Comparison of ENCODE assay signal across 1 cellular context in the genomic region with DNA sequence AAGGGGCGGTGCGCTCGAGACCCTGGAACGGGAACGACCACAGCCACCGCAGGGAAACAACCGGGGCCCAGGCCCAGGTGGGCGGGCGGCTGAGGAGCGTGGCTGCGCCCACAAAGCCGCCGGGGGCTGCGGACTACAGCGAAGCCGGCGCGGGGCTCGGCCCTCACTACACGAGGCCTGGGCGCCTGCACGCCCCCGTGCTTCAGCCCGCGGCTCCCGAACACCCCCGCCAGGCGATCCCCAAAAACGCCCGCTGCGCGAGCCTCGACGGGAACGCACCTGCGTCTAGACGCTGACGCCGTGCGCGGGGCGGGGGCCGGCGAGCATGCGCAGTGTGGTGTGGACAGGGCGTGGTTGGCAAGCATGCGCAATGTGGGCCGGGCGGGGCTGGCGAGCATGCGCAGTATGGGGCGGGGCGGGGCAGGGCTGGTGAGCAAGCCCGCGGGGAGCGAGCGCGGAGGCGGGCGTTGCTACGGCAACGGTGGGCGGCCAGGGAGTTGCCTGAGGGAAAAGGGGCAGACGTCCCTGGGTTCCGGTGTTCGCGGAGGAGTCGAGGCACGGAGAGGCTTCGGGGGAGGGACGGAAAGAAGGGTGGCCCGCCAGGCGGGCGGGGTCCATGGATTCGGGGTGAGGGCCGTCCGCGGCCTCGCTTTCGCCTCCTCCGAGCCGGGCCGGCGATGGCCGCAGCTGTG.
TF ChIP-seq lines count a peak whose summit lies in the region.

A gene (plus strand): TSS at position 518 of the 692 bp plus-strand sequence. CDS start 3,104 bp downstream, outside the sequence.

TF ChIP-seq in HEK293, 187 proteins besides CTCF, POLR2A, EP300 and RAD21 (continued from another document and continues in another):
- TF ChIP-seq ZNF610 (tag by site-specific recombination; IDR thresholded peaks at IDR 0.05; ENCODE audit: borderline replicate concordance) (no peak), ZNF292 (tag by site-specific recombination; IDR thresholded peaks at IDR 0.05; ENCODE audit: borderline replicate concordance, low read depth) (no peak), ZSCAN16 (tag by site-specific recombination; IDR thresholded peaks at IDR 0.05) (no peak), ZBTB20 (tag by site-specific recombination; IDR thresholded peaks at IDR 0.05) (no peak; the same call in 1 of the 2 replicates), ZNF24 (tag by site-specific recombination; IDR thresholded peaks at IDR 0.05) (peak; percentile 43; the same call in 1 of the 2 replicates), ZNF623 (tag by site-specific recombination; IDR thresholded peaks at IDR 0.05) (no peak), ZNF658 (tag by site-specific recombination; IDR thresholded peaks at IDR 0.05) (no peak), ZNF174 (tag by site-specific recombination; IDR thresholded peaks at IDR 0.05) (0 out of 2 replicates have a peak, but pooled peaks have one; percentile 42), ZNF561 (tag by site-specific recombination; IDR thresholded peaks at IDR 0.05; ENCODE audit: borderline replicate concordance) (no peak), ZNF777 (tag by site-specific recombination; IDR thresholded peaks at IDR 0.05; ENCODE audit: borderline replicate concordance) (peak; percentile 24; the same call in 1 of the 2 replicates), ZNF202 (tag by site-specific recombination; IDR thresholded peaks at IDR 0.05; ENCODE audit: borderline replicate concordance) (no peak), MEIS1 (CRISPR knock-in tag; IDR thresholded peaks at IDR 0.05; ENCODE audit: borderline replicate concordance) (no peak), ZNF624 (tag by site-specific recombination; IDR thresholded peaks at IDR 0.05) (no peak), ZNF48 (tag by site-specific recombination; IDR thresholded peaks at IDR 0.05) (no peak), ZNF571 (tag by site-specific recombination; IDR thresholded peaks at IDR 0.05) (no peak), ZNF660 (tag by site-specific recombination; IDR thresholded peaks at IDR 0.05) (no peak; the same call in 1 of the 2 replicates), ZNF76 (tag by site-specific recombination; IDR thresholded peaks at IDR 0.05; ENCODE audit: borderline replicate concordance, low read depth) (no peak), ZNF596 (tag by site-specific recombination; IDR thresholded peaks at IDR 0.05) (0 out of 2 replicates have a peak, but pooled peaks have one; percentile 23), ZNF654 (tag by site-specific recombination; IDR thresholded peaks at IDR 0.05; ENCODE audit: low read depth) (no peak), ZNF426 (tag by site-specific recombination; IDR thresholded peaks at IDR 0.05) (no peak), ZNF423 (tag by site-specific recombination; IDR thresholded peaks at IDR 0.05) (0 out of 2 replicates have a peak, but pooled peaks have one; percentile 23), OVOL3 (tag by site-specific recombination; IDR thresholded peaks at IDR 0.05) (0 out of 2 replicates have a peak, but pooled peaks have one; percentile 35), ZNF341 (tag by site-specific recombination; IDR thresholded peaks at IDR 0.05; ENCODE audit: low read depth) (no peak), SCRT1 (tag by site-specific recombination; IDR thresholded peaks at IDR 0.05; ENCODE audit: borderline replicate concordance) (no peak), ZNF239 (tag by site-specific recombination; IDR thresholded peaks at IDR 0.05) (no peak), TRIM28 (IDR thresholded peaks at IDR 0.05; ENCODE audit: borderline replicate concordance, low read length) (no peak), ZNF335 (tag by site-specific recombination; conservative IDR thresholded peaks at IDR 0.05) (peak; percentile 100), ZNF366 (tag by site-specific recombination; conservative IDR thresholded peaks at IDR 0.05) (peak; percentile 55; the same call in 1 of the 2 replicates), ZFP37 (tag by site-specific recombination; IDR thresholded peaks at IDR 0.05) (no peak), ZNF266 (tag by site-specific recombination; IDR thresholded peaks at IDR 0.05; ENCODE audit: low read depth) (no peak), KLF9 (tag by site-specific recombination; IDR thresholded peaks at IDR 0.05; ENCODE audit: low read depth) (peak; percentile 59), KLF10 (tag by site-specific recombination; IDR thresholded peaks at IDR 0.05) (no peak; the same call in 1 of the 2 replicates), ZNF146 (tag by site-specific recombination; IDR thresholded peaks at IDR 0.05) (no peak), ZNF184 (tag by site-specific recombination; IDR thresholded peaks at IDR 0.05) (no peak), GLI4 (tag by site-specific recombination; IDR thresholded peaks at IDR 0.05) (no peak)
- TF ChIP-seq, protein P1, sequence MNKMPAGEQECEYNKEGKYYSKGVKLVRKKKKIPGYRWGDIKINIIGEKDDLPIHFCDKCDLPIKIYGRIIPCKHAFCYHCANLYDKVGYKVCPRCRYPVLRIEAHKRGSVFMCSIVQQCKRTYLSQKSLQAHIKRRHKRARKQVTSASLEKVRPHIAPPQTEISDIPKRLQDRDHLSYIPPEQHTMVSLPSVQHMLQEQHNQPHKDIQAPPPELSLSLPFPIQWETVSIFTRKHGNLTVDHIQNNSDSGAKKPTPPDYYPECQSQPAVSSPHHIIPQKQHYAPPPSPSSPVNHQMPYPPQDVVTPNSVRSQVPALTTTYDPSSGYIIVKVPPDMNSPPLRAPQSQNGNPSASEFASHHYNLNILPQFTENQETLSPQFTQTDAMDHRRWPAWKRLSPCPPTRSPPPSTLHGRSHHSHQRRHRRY (tag by site-specific recombination; IDR thresholded peaks at IDR 0.05): no peak
- TF ChIP-seq, protein P2, sequence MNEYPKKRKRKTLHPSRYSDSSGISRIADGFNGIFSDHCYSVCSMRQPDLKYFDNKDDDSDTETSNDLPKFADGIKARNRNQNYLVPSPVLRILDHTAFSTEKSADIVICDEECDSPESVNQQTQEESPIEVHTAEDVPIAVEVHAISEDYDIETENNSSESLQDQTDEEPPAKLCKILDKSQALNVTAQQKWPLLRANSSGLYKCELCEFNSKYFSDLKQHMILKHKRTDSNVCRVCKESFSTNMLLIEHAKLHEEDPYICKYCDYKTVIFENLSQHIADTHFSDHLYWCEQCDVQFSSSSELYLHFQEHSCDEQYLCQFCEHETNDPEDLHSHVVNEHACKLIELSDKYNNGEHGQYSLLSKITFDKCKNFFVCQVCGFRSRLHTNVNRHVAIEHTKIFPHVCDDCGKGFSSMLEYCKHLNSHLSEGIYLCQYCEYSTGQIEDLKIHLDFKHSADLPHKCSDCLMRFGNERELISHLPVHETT (tag by site-specific recombination; IDR thresholded peaks at IDR 0.05): 0 out of 2 replicates have a peak, but pooled peaks have one; percentile 23
- TF ChIP-seq, protein P3, sequence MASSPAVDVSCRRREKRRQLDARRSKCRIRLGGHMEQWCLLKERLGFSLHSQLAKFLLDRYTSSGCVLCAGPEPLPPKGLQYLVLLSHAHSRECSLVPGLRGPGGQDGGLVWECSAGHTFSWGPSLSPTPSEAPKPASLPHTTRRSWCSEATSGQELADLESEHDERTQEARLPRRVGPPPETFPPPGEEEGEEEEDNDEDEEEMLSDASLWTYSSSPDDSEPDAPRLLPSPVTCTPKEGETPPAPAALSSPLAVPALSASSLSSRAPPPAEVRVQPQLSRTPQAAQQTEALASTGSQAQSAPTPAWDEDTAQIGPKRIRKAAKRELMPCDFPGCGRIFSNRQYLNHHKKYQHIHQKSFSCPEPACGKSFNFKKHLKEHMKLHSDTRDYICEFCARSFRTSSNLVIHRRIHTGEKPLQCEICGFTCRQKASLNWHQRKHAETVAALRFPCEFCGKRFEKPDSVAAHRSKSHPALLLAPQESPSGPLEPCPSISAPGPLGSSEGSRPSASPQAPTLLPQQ (tag by site-specific recombination; IDR thresholded peaks at IDR 0.05): peak; percentile 77
- TF ChIP-seq, protein P4, sequence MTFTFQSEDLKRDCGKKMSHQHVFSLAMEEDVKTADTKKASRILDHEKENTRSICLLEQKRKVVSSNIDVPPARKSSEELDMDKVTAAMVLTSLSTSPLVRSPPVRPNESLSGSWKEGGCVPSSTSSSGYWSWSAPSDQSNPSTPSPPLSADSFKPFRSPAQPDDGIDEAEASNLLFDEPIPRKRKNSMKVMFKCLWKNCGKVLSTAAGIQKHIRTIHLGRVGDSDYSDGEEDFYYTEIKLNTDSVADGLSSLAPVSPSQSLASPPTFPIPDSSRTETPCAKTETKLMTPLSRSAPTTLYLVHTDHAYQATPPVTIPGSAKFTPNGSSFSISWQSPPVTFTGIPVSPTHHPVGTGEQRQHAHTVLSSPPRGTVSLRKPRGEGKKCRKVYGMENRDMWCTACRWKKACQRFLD (tag by site-specific recombination; IDR thresholded peaks at IDR 0.05): no peak
- TF ChIP-seq, protein P5, sequence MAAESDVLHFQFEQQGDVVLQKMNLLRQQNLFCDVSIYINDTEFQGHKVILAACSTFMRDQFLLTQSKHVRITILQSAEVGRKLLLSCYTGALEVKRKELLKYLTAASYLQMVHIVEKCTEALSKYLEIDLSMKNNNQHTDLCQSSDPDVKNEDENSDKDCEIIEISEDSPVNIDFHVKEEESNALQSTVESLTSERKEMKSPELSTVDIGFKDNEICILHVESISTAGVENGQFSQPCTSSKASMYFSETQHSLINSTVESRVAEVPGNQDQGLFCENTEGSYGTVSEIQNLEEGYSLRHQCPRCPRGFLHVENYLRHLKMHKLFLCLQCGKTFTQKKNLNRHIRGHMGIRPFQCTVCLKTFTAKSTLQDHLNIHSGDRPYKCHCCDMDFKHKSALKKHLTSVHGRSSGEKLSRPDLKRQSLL (tag by site-specific recombination; IDR thresholded peaks at IDR 0.05): no peak
- TF ChIP-seq, protein P6, sequence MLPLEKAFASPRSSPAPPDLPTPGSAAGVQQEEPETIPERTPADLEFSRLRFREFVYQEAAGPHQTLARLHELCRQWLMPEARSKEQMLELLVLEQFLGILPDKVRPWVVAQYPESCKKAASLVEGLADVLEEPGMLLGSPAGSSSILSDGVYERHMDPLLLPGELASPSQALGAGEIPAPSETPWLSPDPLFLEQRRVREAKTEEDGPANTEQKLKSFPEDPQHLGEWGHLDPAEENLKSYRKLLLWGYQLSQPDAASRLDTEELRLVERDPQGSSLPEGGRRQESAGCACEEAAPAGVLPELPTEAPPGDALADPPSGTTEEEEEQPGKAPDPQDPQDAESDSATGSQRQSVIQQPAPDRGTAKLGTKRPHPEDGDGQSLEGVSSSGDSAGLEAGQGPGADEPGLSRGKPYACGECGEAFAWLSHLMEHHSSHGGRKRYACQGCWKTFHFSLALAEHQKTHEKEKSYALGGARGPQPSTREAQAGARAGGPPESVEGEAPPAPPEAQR (tag by site-specific recombination; IDR thresholded peaks at IDR 0.05): no peak
- TF ChIP-seq, protein P7, sequence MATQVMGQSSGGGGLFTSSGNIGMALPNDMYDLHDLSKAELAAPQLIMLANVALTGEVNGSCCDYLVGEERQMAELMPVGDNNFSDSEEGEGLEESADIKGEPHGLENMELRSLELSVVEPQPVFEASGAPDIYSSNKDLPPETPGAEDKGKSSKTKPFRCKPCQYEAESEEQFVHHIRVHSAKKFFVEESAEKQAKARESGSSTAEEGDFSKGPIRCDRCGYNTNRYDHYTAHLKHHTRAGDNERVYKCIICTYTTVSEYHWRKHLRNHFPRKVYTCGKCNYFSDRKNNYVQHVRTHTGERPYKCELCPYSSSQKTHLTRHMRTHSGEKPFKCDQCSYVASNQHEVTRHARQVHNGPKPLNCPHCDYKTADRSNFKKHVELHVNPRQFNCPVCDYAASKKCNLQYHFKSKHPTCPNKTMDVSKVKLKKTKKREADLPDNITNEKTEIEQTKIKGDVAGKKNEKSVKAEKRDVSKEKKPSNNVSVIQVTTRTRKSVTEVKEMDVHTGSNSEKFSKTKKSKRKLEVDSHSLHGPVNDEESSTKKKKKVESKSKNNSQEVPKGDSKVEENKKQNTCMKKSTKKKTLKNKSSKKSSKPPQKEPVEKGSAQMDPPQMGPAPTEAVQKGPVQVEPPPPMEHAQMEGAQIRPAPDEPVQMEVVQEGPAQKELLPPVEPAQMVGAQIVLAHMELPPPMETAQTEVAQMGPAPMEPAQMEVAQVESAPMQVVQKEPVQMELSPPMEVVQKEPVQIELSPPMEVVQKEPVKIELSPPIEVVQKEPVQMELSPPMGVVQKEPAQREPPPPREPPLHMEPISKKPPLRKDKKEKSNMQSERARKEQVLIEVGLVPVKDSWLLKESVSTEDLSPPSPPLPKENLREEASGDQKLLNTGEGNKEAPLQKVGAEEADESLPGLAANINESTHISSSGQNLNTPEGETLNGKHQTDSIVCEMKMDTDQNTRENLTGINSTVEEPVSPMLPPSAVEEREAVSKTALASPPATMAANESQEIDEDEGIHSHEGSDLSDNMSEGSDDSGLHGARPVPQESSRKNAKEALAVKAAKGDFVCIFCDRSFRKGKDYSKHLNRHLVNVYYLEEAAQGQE (tag by site-specific recombination; IDR thresholded peaks at IDR 0.05): no peak
- TF ChIP-seq, protein P8, sequence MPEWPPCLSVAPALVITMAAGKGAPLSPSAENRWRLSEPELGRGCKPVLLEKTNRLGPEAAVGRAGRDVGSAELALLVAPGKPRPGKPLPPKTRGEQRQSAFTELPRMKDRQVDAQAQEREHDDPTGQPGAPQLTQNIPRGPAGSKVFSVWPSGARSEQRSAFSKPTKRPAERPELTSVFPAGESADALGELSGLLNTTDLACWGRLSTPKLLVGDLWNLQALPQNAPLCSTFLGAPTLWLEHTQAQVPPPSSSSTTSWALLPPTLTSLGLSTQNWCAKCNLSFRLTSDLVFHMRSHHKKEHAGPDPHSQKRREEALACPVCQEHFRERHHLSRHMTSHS (tag by site-specific recombination; IDR thresholded peaks at IDR 0.05): no peak
- TF ChIP-seq, protein P9, sequence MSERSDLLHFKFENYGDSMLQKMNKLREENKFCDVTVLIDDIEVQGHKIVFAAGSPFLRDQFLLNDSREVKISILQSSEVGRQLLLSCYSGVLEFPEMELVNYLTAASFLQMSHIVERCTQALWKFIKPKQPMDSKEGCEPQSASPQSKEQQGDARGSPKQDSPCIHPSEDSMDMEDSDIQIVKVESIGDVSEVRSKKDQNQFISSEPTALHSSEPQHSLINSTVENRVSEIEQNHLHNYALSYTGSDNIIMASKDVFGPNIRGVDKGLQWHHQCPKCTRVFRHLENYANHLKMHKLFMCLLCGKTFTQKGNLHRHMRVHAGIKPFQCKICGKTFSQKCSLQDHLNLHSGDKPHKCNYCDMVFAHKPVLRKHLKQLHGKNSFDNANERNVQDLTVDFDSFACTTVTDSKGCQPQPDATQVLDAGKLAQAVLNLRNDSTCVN (tag by site-specific recombination; optimal IDR thresholded peaks at IDR 0.05): peak; percentile 95
- TF ChIP-seq, protein P10, sequence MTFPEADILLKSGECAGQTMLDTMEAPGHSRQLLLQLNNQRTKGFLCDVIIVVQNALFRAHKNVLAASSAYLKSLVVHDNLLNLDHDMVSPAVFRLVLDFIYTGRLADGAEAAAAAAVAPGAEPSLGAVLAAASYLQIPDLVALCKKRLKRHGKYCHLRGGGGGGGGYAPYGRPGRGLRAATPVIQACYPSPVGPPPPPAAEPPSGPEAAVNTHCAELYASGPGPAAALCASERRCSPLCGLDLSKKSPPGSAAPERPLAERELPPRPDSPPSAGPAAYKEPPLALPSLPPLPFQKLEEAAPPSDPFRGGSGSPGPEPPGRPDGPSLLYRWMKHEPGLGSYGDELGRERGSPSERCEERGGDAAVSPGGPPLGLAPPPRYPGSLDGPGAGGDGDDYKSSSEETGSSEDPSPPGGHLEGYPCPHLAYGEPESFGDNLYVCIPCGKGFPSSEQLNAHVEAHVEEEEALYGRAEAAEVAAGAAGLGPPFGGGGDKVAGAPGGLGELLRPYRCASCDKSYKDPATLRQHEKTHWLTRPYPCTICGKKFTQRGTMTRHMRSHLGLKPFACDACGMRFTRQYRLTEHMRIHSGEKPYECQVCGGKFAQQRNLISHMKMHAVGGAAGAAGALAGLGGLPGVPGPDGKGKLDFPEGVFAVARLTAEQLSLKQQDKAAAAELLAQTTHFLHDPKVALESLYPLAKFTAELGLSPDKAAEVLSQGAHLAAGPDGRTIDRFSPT (tag by site-specific recombination; IDR thresholded peaks at IDR 0.05): 0 out of 2 replicates have a peak, but pooled peaks have one; percentile 10
